In the genomic region with DNA sequence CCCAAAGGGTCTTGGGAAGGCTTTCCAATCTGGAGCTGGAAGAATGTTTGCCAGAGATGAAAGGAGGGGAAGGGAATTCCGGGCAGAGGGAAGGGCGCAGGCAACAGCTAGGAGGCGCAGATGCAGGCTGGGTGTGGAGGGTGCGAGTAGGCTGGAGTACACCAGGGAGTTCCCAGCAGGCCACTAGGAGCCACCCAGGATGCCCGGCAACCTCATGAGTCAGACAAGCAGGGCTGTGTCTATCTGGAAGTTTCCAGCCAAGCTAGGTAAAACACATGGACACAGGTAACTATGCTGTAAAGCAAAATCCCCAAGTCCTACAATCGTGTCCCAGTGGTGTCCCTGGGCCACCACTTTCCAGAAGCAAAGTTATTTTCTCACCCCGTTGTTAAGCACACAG, we compare ENCODE assay signal across 8 cellular contexts. TPM values are rescaled to one million over a fixed set of nuclear protein-coding genes. Genes with fewer than 3 reads are reported as not detected.
DNase-seq lines count a peak whose midpoint lies in the region; ATAC-seq and TF ChIP-seq lines count a peak whose summit lies in the region.

No MANE protein-coding gene starts in this region.

- H3K4me1 ChIP-seq in HCT116 (ENCODE audit: control insufficient read depth in 1 of 2, insufficient read depth in 2 of 2, low read length in 2 of 2) = peaks cover 44 to 63% of the 10 kb centered on the region in 2 experiments
- peaks cover 0 to 5% of the 10 kb centered on the region in 2 donors for H3K4me1 ChIP-seq in lung (ENCODE audit: control insufficient read depth in 2 of 2, insufficient read depth in 2 of 2, low read length in 2 of 2)

- ATAC-seq in HCT116 (peak; percentile 78), lung (ENCODE audit: insufficient read depth, low FRiP score) (peak; percentile 31), GM19463 (IDR thresholded peaks at IDR 0.05; ENCODE audit: unreplicated experiment) (no peak)

- no peaks in the 10 kb centered on the region for H4K20me1 ChIP-seq in HCT116 (ENCODE audit: insufficient read depth)

- H3K9me3 ChIP-seq in HCT116 (ENCODE audit: control insufficient read depth in 1 of 2, insufficient read depth in 1 of 2, low read depth in 1 of 2, low read length in 2 of 2) = no peaks in the 10 kb centered on the region
- H3K9me3 ChIP-seq in lung (ENCODE audit: control insufficient read depth in 2 of 2, insufficient read depth in 1 of 2, low read length in 1 of 2) = no peaks in the 10 kb centered on the region

- intact Hi-C loops in HCT116 (cut with micrococcal nuclease) = loop anchor here (5.0 kb wide), 2 partner anchors 46 to 156 kb away; partner anchors contain the start of gene CAPZB

- TF ChIP-seq CTCF in HCT116 (IDR thresholded peaks at IDR 0.05 in 2 of 3, conservative IDR thresholded peaks at IDR 0.05 in 1 of 3; ENCODE audit: borderline replicate concordance in 1 of 3, insufficient read depth in 1 of 3, low read depth in 2 of 3, low read length in 2 of 3) = peak; percentile 36 to 59 (median 41); a peak in 4 of 6 replicates
- TF ChIP-seq CTCF in lung (IDR thresholded peaks at IDR 0.05; ENCODE audit: control extremely low read depth, extremely low read depth) = no peak
- no peak for TF ChIP-seq CTCF in GM13976 (IDR thresholded peaks at IDR 0.05; ENCODE audit: borderline replicate concordance, control extremely low read depth, extremely low read depth, insufficient read depth, missing control alignments)

- H3K27me3 ChIP-seq in HCT116 (ENCODE audit: insufficient read depth, low read length) = no peaks in the 10 kb centered on the region
- H3K27me3 ChIP-seq in lung (ENCODE audit: control insufficient read depth, insufficient read depth) = no peaks in the 10 kb centered on the region

- POLR2A ChIA-PET in HCT116 (lab: Charles Lee) = interaction anchor here (0.9 to 1.5 kb wide), 2 partner anchors 46 to 158 kb away, joined by 3 to 6 read pairs; partner anchors contain the start of gene CAPZB

- H3K4me2 ChIP-seq in HCT116 (ENCODE audit: low read length) = peak overlapping the region; percentile 82

- H2AFZ ChIP-seq in HCT116 (ENCODE audit: low read depth, low read length, poor library complexity, severe bottlenecking) = peak overlapping the region; percentile 22

- H3K36me3 ChIP-seq in HCT116 (ENCODE audit: control insufficient read depth in 1 of 2, insufficient read depth in 2 of 2, low read length in 2 of 2) (no peaks in the 10 kb centered on the region), lung (ENCODE audit: control insufficient read depth in 2 of 2, insufficient read depth in 2 of 2, low read length in 2 of 2) (no peaks in the 10 kb centered on the region)

- CTCF ChIA-PET in HCT116 (lab: Charles Lee) = interaction anchor here (1.0 to 2.6 kb wide), 4 partner anchors 11 to 61 kb away, joined by 3 to 17 read pairs (median 4); a partner anchor contains a TSS

- in situ Hi-C loops in GM13976 (cut with MboI; ENCODE audit: low sequenced_read_pairs, unreplicated experiment) = no loop called here

- peaks cover 37% of the 10 kb centered on the region for H3K79me2 ChIP-seq in HCT116 (ENCODE audit: insufficient read depth, low read length)

- BruUV-seq in HCT116 (replicated peaks; lab: Mats Ljungman, UMichigan) = no TSS peak

- peak overlapping the region; percentile 64 for H3K9ac ChIP-seq in HCT116 (ENCODE audit: low read length)

- no peak; the same call in 1 of the 2 replicates for TF ChIP-seq RAD21 in HCT116 (IDR thresholded peaks at IDR 0.05; ENCODE audit: low read depth)

- WGBS in lung, 2 donors = 50 to 81% methylated on average over 7 of the region's 7 CpGs

- peak; percentile 25 for TF ChIP-seq POLR2A in HCT116 (IDR thresholded peaks at IDR 0.05; ENCODE audit: borderline replicate concordance, extremely low read depth, insufficient read depth, insufficient read length)

- RAD21 ChIA-PET in HCT116 (lab: Charles Lee; ENCODE audit: low non-redundant PET in 1 of 2, low total read pairs in 2 of 2, uncharacterized antibody in 2 of 2, unreplicated experiment in 2 of 2) = no interaction called here

- no peaks in the 10 kb centered on the region for H3K9me2 ChIP-seq in HCT116 (ENCODE audit: insufficient read depth)

- H3K27ac ChIP-seq in HCT116 (ENCODE audit: low read depth, low read length) (peak overlapping the region; percentile 82), lung (ENCODE audit: low read depth in 1 of 2, low read length in 1 of 2) (peak overlapping the region in 1 of 2 donors; percentile 82)

- DNase-seq in 8988T = peak; percentile 93
- peak; percentile 79 for DNase-seq in HCT116 (ENCODE audit: low read depth, low spot score)
- DNase-seq in astrocyte of the hippocampus (ENCODE audit: low read depth, low spot score) = peak; percentile 46
- no peak for DNase-seq in lung (ENCODE audit: low spot score)
- DNase-seq in NCI-H1417 treated with DMSO at 0.1 percent for 48 hours (lab: John Stamatoyannopoulos, UW) = no peak
- DNase-seq in GM13976 (ENCODE audit: low spot score) = no peak
- no peak for DNase-seq in ecto neural progenitor cell (ENCODE audit: low spot score)

- peak overlapping the region; percentile 36 to 51 for H3K4me3 ChIP-seq in HCT116 (replicated peaks in 1 of 2; ENCODE audit: low read depth in 1 of 2, low read length in 2 of 2)
- no peak overlapping the region for H3K4me3 ChIP-seq in lung

TF ChIP-seq in HCT116, 20 proteins besides CTCF, POLR2A, EP300 and RAD21:
- TF ChIP-seq POLR2AphosphoS5 (IDR thresholded peaks at IDR 0.05; ENCODE audit: low read depth, low read length) (peak; percentile 54), YY1 (IDR thresholded peaks at IDR 0.05; ENCODE audit: extremely low read depth, insufficient replicate concordance, low read depth, low read length) (peak; percentile 42), EGR1 (IDR thresholded peaks at IDR 0.05; ENCODE audit: low read depth) (no peak), TCF7L2 (IDR thresholded peaks at IDR 0.05; ENCODE audit: borderline replicate concordance, extremely low read depth, insufficient read depth, insufficient read length) (peak; percentile 67), CBX3 (IDR thresholded peaks at IDR 0.05; ENCODE audit: low read depth) (peak; percentile 92), MAX (IDR thresholded peaks at IDR 0.05) (peak; percentile 80)
- TF ChIP-seq, protein P1, sequence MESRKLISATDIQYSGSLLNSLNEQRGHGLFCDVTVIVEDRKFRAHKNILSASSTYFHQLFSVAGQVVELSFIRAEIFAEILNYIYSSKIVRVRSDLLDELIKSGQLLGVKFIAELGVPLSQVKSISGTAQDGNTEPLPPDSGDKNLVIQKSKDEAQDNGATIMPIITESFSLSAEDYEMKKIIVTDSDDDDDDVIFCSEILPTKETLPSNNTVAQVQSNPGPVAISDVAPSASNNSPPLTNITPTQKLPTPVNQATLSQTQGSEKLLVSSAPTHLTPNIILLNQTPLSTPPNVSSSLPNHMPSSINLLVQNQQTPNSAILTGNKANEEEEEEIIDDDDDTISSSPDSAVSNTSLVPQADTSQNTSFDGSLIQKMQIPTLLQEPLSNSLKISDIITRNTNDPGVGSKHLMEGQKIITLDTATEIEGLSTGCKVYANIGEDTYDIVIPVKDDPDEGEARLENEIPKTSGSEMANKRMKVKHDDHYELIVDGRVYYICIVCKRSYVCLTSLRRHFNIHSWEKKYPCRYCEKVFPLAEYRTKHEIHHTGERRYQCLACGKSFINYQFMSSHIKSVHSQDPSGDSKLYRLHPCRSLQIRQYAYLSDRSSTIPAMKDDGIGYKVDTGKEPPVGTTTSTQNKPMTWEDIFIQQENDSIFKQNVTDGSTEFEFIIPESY (IDR thresholded peaks at IDR 0.05; ENCODE audit: extremely low read depth, insufficient replicate concordance, low read length) = no peak

RNA-seq across cellular contexts. Expression of gene NBL1, which starts 1.0 kb away (rescaled TPM):
- 75.4 TPM for total RNA-seq in HCT116 (2021; ENCODE audit: unreplicated experiment)
- 98.1 and 129 TPM in 2 replicates for polyA plus RNA-seq in HCT116 (2012)
- total RNA-seq in lung = 100 to 1,000 TPM; 107 to 133 TPM
- 100 to 1,000 TPM in 1 of 2 donors, 10 to 100 TPM in 1; 48.0 to 102 TPM for polyA plus RNA-seq in lung

RNA-seq across cellular contexts. Expression of gene HTR6, which starts 21.6 kb away (rescaled TPM):
- 0.57 TPM for total RNA-seq in HCT116 (2021; ENCODE audit: unreplicated experiment)
- polyA plus RNA-seq in HCT116 (2012) = 0.60 and 0.72 TPM in 2 replicates
- not detected for total RNA-seq in lung
- not detected for polyA plus RNA-seq in lung

Comparison
In these comparisons a context has a peak if more than half of its experiments do, and no peak if none do; other contexts are left out.
1. DNase-seq: peak in 8988T (single experiment), HCT116 (single experiment) and astrocyte of the hippocampus (single experiment); none in lung (single experiment), NCI-H1417 treated with DMSO at 0.1 percent for 48 hours (single experiment), GM13976 (single experiment) and ecto neural progenitor cell (single experiment).
2. CTCF ChIP-seq: peak in HCT116 (3 of 3); none in lung (single experiment) and GM13976 (single experiment).